11 cellular contexts compared by ENCODE assay signal in the genomic region with DNA sequence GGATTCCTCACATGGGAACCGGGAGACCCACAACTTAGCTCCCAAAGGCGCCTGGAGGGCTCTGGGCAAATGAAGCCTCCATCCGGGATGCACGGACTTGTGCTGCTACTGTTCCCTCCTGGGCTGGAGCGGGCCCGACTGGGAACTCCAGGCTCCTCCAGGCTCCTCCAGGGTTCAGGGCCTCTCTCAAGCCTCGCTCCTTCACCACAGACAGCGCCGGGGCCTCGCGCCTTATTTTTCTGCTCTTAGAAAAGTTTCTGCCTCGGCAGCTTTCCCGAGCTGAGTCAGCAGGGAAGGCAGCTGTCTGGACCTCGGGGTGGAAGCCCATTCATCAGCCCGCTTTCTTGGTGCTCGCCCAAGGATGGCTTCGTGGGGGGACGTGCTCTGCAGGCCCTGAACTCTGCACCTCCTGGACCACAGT. TPM values are rescaled to one million over a fixed set of nuclear protein-coding genes. Genes with fewer than 3 reads are reported as not detected.
DNase-seq lines count a peak whose midpoint lies in the region; ATAC-seq and TF ChIP-seq lines count a peak whose summit lies in the region.
"Had no signal": no experiment of that assay in that cellular context is flagged by ENCODE, and none has a peak within 500 bp of the region (broad histone marks: within the 10 kb centered on the region; RNA-seq: fewer than 3 reads in every experiment).

No MANE protein-coding gene starts in this region.

- no peaks in the 10 kb centered on the region for H3K9me3 Mint-ChIP-seq in nephron progenitor cell
- H3K9me3 Mint-ChIP-seq: T-helper 2 cell treated with Interferon-gamma antibody and Interleukin-4, amounts not matched to agents 5 μg/mL and 100 μg/mL, for 36 hours had no signal

- H2AFZ ChIP-seq in fibroblast of lung (ENCODE audit: low read length) (peak overlapping the region; percentile 35), PC-9 (no peak overlapping the region)

- BruUV-seq in PC-9 (replicated peaks; lab: Mats Ljungman, UMichigan): no TSS peak

- 0 out of 2 replicates have a peak overlapping the region, but pooled peaks have one; percentile 41 for H3K9ac ChIP-seq in HUES64 (ENCODE audit: low read depth, low read length)
- H3K9ac ChIP-seq in fibroblast of lung (ENCODE audit: insufficient read depth, low read length): no peak overlapping the region

- H3K4me2 ChIP-seq in fibroblast of lung (ENCODE audit: extremely low read depth, insufficient read depth, low read length) (peak overlapping the region; percentile 25), PC-9 (no peak overlapping the region)

- H4K20me1 ChIP-seq in fibroblast of lung (ENCODE audit: control insufficient read depth, extremely low read depth, insufficient read depth, low read length) (no peaks in the 10 kb centered on the region), PC-9 (ENCODE audit: insufficient read depth) (no peaks in the 10 kb centered on the region)

- H3K27me3 Mint-ChIP-seq in nephron progenitor cell (ENCODE audit: low read depth, poor library complexity): peaks cover 20% of the 10 kb centered on the region

- WGBS in HUES64: 90% methylated on average over 18 of the region's 18 CpGs

- DNase-seq in fibroblast of lung (ENCODE audit: low read depth in 2 of 2): peak; percentile 33 to 72
- DNase-seq in mucosa of descending colon: peak in 2 of 3 donors; percentile 13 to 29
- peak; percentile 61 for DNase-seq in upper lobe of right lung
- no peak for DNase-seq in nephron progenitor cell
- no peak for DNase-seq in PC-9
- DNase-seq: activated effector memory CD4-positive, alpha-beta T cell treated with Interleukin-2 at 50 U/mL for 16 hours had no signal

- H3K36me3 ChIP-seq in HUES64 (ENCODE audit: insufficient read depth, low read length) (no peaks in the 10 kb centered on the region), fibroblast of lung (ENCODE audit: control insufficient read depth, insufficient read depth, low read length) (no peaks in the 10 kb centered on the region), mucosa of descending colon (ENCODE audit: low read depth) (no peaks in the 10 kb centered on the region), upper lobe of right lung (no peaks in the 10 kb centered on the region), PC-9 (ENCODE audit: low read depth) (no peaks in the 10 kb centered on the region)

- H3K4me3 Mint-ChIP-seq in nephron progenitor cell: no peak overlapping the region

- POLR2A ChIA-PET in PC-9 (lab: Charles Lee; ENCODE audit: unreplicated experiment): no interaction called here

- H3K27me3 ChIP-seq in HUES64 (ENCODE audit: insufficient read depth, low read length) (peaks cover 12% of the 10 kb centered on the region; the same call in 1 of the 2 replicates), fibroblast of lung (ENCODE audit: control insufficient read depth, insufficient read depth, low read length) (no peaks in the 10 kb centered on the region), upper lobe of right lung (no peaks in the 10 kb centered on the region), PC-9 (ENCODE audit: insufficient read depth, low read depth) (peaks cover 99% of the 10 kb centered on the region)

- H3K4me1 Mint-ChIP-seq in nephron progenitor cell: peaks cover 25% of the 10 kb centered on the region

- intact Hi-C loops in mucosa of descending colon (cut with DNase I, micrococcal nuclease) (no loop called here), upper lobe of right lung (cut with DNase I) (no loop called here), PC-9 (cut with micrococcal nuclease; ENCODE audit: unreplicated experiment) (no loop called here)

- CTCF ChIA-PET in PC-9 (lab: Charles Lee): no interaction called here

- TF ChIP-seq CTCF in fibroblast of lung (conservative IDR thresholded peaks at IDR 0.05 in 1 of 2, IDR thresholded peaks at IDR 0.05 in 1 of 2; ENCODE audit: low read depth in 1 of 2, low read length in 2 of 2): no peak
- TF ChIP-seq CTCF in mucosa of descending colon (IDR thresholded peaks at IDR 0.05): no peak
- no peak for TF ChIP-seq CTCF in upper lobe of right lung (IDR thresholded peaks at IDR 0.05)
- TF ChIP-seq CTCF in nephron progenitor cell (IDR thresholded peaks at IDR 0.05): no peak
- no peak for TF ChIP-seq CTCF in PC-9 (conservative IDR thresholded peaks at IDR 0.05)

- no peaks in the 10 kb centered on the region for H3K9me3 ChIP-seq in HUES64 (ENCODE audit: insufficient read depth, low read depth, low read length)
- no peaks in the 10 kb centered on the region for H3K9me3 ChIP-seq in fibroblast of lung (ENCODE audit: control insufficient read depth, insufficient read depth, low read depth, low read length)
- H3K9me3 ChIP-seq in mucosa of descending colon: no peaks in the 10 kb centered on the region
- no peaks in the 10 kb centered on the region for H3K9me3 ChIP-seq in upper lobe of right lung
- no peaks in the 10 kb centered on the region for H3K9me3 ChIP-seq in PC-9 (ENCODE audit: insufficient read depth, low read depth)

- no peaks in the 10 kb centered on the region for H3K4me1 ChIP-seq in HUES64 (ENCODE audit: insufficient read depth, low read length)
- no peaks in the 10 kb centered on the region for H3K4me1 ChIP-seq in fibroblast of lung (ENCODE audit: control insufficient read depth, extremely low read depth, insufficient read depth, low read length)
- H3K4me1 ChIP-seq in mucosa of descending colon (ENCODE audit: low read depth): peaks cover 6% of the 10 kb centered on the region
- H3K4me1 ChIP-seq in upper lobe of right lung: no peaks in the 10 kb centered on the region
- H3K4me1 ChIP-seq in PC-9 (replicated peaks; ENCODE audit: insufficient read depth): no peaks in the 10 kb centered on the region

- H3K4me3 ChIP-seq in HUES64 (ENCODE audit: low read length): peak overlapping the region; percentile 42; the same call in 1 of the 2 replicates
- H3K4me3 ChIP-seq in fibroblast of lung (replicated peaks in 1 of 4; ENCODE audit: control extremely low read depth in 1 of 4, insufficient read depth in 1 of 4, low read depth in 3 of 4, low read length in 4 of 4): peak overlapping the region in 1 of 4 experiments; percentile 39
- H3K4me3 ChIP-seq in mucosa of descending colon: no peak overlapping the region
- peak overlapping the region; percentile 37 for H3K4me3 ChIP-seq in upper lobe of right lung
- H3K4me3 ChIP-seq in PC-9: no peak overlapping the region

- H3K36me3 Mint-ChIP-seq in nephron progenitor cell (ENCODE audit: low read depth): no peaks in the 10 kb centered on the region

- no peaks in the 10 kb centered on the region for H3K9me2 ChIP-seq in PC-9 (ENCODE audit: insufficient read depth)

- H3K79me2 ChIP-seq in fibroblast of lung (ENCODE audit: control insufficient read depth, insufficient read depth, low read length) (no peaks in the 10 kb centered on the region), PC-9 (ENCODE audit: low read depth) (no peaks in the 10 kb centered on the region)

- H3K27ac Mint-ChIP-seq in nephron progenitor cell: no peak overlapping the region
- H3K27ac Mint-ChIP-seq: T-helper 2 cell treated with Interferon-gamma antibody and Interleukin-4, amounts not matched to agents 5 μg/mL and 100 μg/mL, for 36 hours had no signal

- H3K27ac ChIP-seq in HUES64 (ENCODE audit: low read depth, low read length) (no peak overlapping the region), fibroblast of lung (ENCODE audit: insufficient read depth, low read length) (no peak overlapping the region), upper lobe of right lung (no peak overlapping the region), PC-9 (no peak overlapping the region)

- ATAC-seq in mucosa of descending colon: no peak
- ATAC-seq in upper lobe of right lung: no peak
- ATAC-seq in HG03378 (IDR thresholded peaks at IDR 0.05; ENCODE audit: unreplicated experiment): no peak

- no peaks in the 10 kb centered on the region for H3F3A ChIP-seq in PC-9 (ENCODE audit: insufficient read depth, low read depth)

RNA-seq across cellular contexts. Expression of a gene that starts 13.0 kb away (rescaled TPM):
- not detected for polyA plus RNA-seq in HUES64 (2013, experiment 1 of 2)
- not detected for polyA plus RNA-seq in HUES64 (2013, experiment 2 of 2)
- total RNA-seq in fibroblast of lung (not detected in 2 replicates), mucosa of descending colon (not detected), upper lobe of right lung (not detected), PC-9 (2021) (not detected in 2 replicates)
- not detected in 2 replicates for polyA plus RNA-seq in fibroblast of lung
- not detected in 2 replicates for polyA plus RNA-seq in fibroblast of lung (2012)
- polyA minus RNA-seq in fibroblast of lung (ENCODE audit: low replicate concordance): 0.48 TPM in 1 of 2 replicates, not detected in the other
- total RNA-seq: NCI-H460, occipital lobe had no signal

Comparison
In these comparisons a context has a peak if more than half of its experiments do, and no peak if none do; other contexts are left out.
1. H3K4me3 ChIP-seq: peak in HUES64 (single experiment) and upper lobe of right lung (single experiment); none in mucosa of descending colon (single experiment) and PC-9 (single experiment).
2. DNase-seq: peak in fibroblast of lung (2 of 2), mucosa of descending colon (2 of 3) and upper lobe of right lung (single experiment); none in nephron progenitor cell (single experiment) and PC-9 (0 of 2).